ENCODE assay signal across 1 cellular context in genomic region chr17:74417178-74418045, GRCh38.
TF ChIP-seq lines count a peak whose summit lies in the region.

No MANE protein-coding gene starts in this region.

TF ChIP-seq in HepG2, 621 proteins besides CTCF, POLR2A, EP300 and RAD21 (continued from another document and continues in another):
- TF ChIP-seq HNF4G (IDR thresholded peaks at IDR 0.05; ENCODE audit: borderline replicate concordance, low read depth, low read length) (peak; percentile 6; the same call in 1 of the 2 replicates), HNF4G (CRISPR knock-in tag; IDR thresholded peaks at IDR 0.05; ENCODE audit: borderline replicate concordance, low read depth) (0 out of 2 replicates have a peak, but pooled peaks have one; percentile 67), ARID2 (CRISPR knock-in tag; IDR thresholded peaks at IDR 0.05; ENCODE audit: borderline replicate concordance) (peak; percentile 95; the same call in 1 of the 2 replicates), ZNF101 (CRISPR knock-in tag; IDR thresholded peaks at IDR 0.05; ENCODE audit: borderline replicate concordance, low read depth) (no peak), HDAC1 (CRISPR knock-in tag; IDR thresholded peaks at IDR 0.05) (0 out of 2 replicates have a peak, but pooled peaks have one; percentile 35), ZNF781 (CRISPR knock-in tag; IDR thresholded peaks at IDR 0.05; ENCODE audit: borderline replicate concordance, not compliant biosample characterization) (no peak), ZNF234 (CRISPR knock-in tag; conservative IDR thresholded peaks at IDR 0.05) (no peak), ARHGAP35 (CRISPR knock-in tag; IDR thresholded peaks at IDR 0.05; ENCODE audit: borderline replicate concordance) (no peak), MNT (IDR thresholded peaks at IDR 0.05) (no peak), ZNF282 (IDR thresholded peaks at IDR 0.05; ENCODE audit: partially characterized antibody) (no peak), RCOR2 (CRISPR knock-in tag; IDR thresholded peaks at IDR 0.05) (peak; percentile 98), ZNF816 (CRISPR knock-in tag; IDR thresholded peaks at IDR 0.05; ENCODE audit: borderline replicate concordance) (no peak), KLF12 (CRISPR knock-in tag; IDR thresholded peaks at IDR 0.05; ENCODE audit: borderline replicate concordance) (no peak), ZFP90 (CRISPR knock-in tag; IDR thresholded peaks at IDR 0.05; ENCODE audit: borderline replicate concordance) (peak; percentile 59; the same call in 1 of the 2 replicates), IKZF1 (IDR thresholded peaks at IDR 0.05) (no peak), CBX1 (IDR thresholded peaks at IDR 0.05; ENCODE audit: low read depth) (peak; percentile 38), SP5 (CRISPR knock-in tag; IDR thresholded peaks at IDR 0.05; ENCODE audit: borderline replicate concordance, low read depth) (no peak; the same call in 1 of the 2 replicates), ZNF138 (CRISPR knock-in tag; IDR thresholded peaks at IDR 0.05; ENCODE audit: low read depth) (no peak), AHR (CRISPR knock-in tag; IDR thresholded peaks at IDR 0.05) (no peak), KDM6A (CRISPR knock-in tag; IDR thresholded peaks at IDR 0.05; ENCODE audit: low read depth) (no peak), JARID2 (CRISPR knock-in tag; IDR thresholded peaks at IDR 0.05; ENCODE audit: insufficient replicate concordance) (no peak), TERF1 (CRISPR knock-in tag; IDR thresholded peaks at IDR 0.05) (no peak), REL (CRISPR knock-in tag; conservative IDR thresholded peaks at IDR 0.05) (no peak), KLF16 (CRISPR knock-in tag; IDR thresholded peaks at IDR 0.05) (no peak; a peak in 1 of 4 replicates), ZNF772 (CRISPR knock-in tag; IDR thresholded peaks at IDR 0.05) (0 out of 2 replicates have a peak, but pooled peaks have one; percentile 35), ERF (CRISPR knock-in tag; IDR thresholded peaks at IDR 0.05) (peak; percentile 9), NRL (CRISPR knock-in tag; IDR thresholded peaks at IDR 0.05; ENCODE audit: borderline replicate concordance) (no peak), TBL1XR1 (IDR thresholded peaks at IDR 0.05; ENCODE audit: borderline replicate concordance, low read length, partially characterized antibody) (peak; percentile 12), ISX (CRISPR knock-in tag; conservative IDR thresholded peaks at IDR 0.05) (no peak), PRDM15 (CRISPR knock-in tag; IDR thresholded peaks at IDR 0.05) (no peak), XRCC5 (optimal IDR thresholded peaks at IDR 0.05; ENCODE audit: low read length) (no peak), ATM (IDR thresholded peaks at IDR 0.05; ENCODE audit: borderline replicate concordance) (no peak), MED1 (CRISPR knock-in tag; IDR thresholded peaks at IDR 0.05) (0 out of 2 replicates have a peak, but pooled peaks have one; percentile 33), RFX5 (IDR thresholded peaks at IDR 0.05; ENCODE audit: low read depth, low read length) (no peak), ZNF501 (CRISPR knock-in tag; IDR thresholded peaks at IDR 0.05) (no peak; the same call in 1 of the 2 replicates), ATF7-NPFF (CRISPR knock-in tag; IDR thresholded peaks at IDR 0.05; ENCODE audit: low read depth) (peak; percentile 55; the same call in 1 of the 2 replicates), ZBTB8A (CRISPR knock-in tag; IDR thresholded peaks at IDR 0.05; ENCODE audit: borderline replicate concordance, low read depth) (no peak), ZNF230 (CRISPR knock-in tag; IDR thresholded peaks at IDR 0.05) (no peak), ONECUT2 (CRISPR knock-in tag; IDR thresholded peaks at IDR 0.05) (no peak), ZFP36L1 (CRISPR knock-in tag; IDR thresholded peaks at IDR 0.05) (peak; percentile 64; the same call in 1 of the 2 replicates), ZSCAN30 (CRISPR knock-in tag; IDR thresholded peaks at IDR 0.05) (no peak), PREB (CRISPR knock-in tag; IDR thresholded peaks at IDR 0.05) (no peak), MAFF (IDR thresholded peaks at IDR 0.05; ENCODE audit: low read depth, low read length) (no peak), DMAP1 (CRISPR knock-in tag; IDR thresholded peaks at IDR 0.05) (no peak), NFAT5 (CRISPR knock-in tag; IDR thresholded peaks at IDR 0.05) (no peak), U2AF2 (IDR thresholded peaks at IDR 0.05; ENCODE audit: low read depth, low read length) (no peak), NONO (IDR thresholded peaks at IDR 0.05) (no peak), NONO (CRISPR knock-in tag; conservative IDR thresholded peaks at IDR 0.05) (peak; percentile 71), PBX2 (CRISPR knock-in tag; IDR thresholded peaks at IDR 0.05) (no peak), TRIM24 (CRISPR knock-in tag; IDR thresholded peaks at IDR 0.05) (no peak), RBFOX2 (IDR thresholded peaks at IDR 0.05; ENCODE audit: low read depth, low read length) (no peak), KDM1A (CRISPR knock-in tag; IDR thresholded peaks at IDR 0.05) (peak; percentile 97), GLI4 (CRISPR knock-in tag; IDR thresholded peaks at IDR 0.05; ENCODE audit: borderline replicate concordance) (no peak), SRSF4 (IDR thresholded peaks at IDR 0.05; ENCODE audit: low read depth, low read length, poor library complexity, severe bottlenecking) (no peak), ZNF547 (CRISPR knock-in tag; IDR thresholded peaks at IDR 0.05) (no peak; the same call in 1 of the 2 replicates), AGO2 (optimal IDR thresholded peaks at IDR 0.05; ENCODE audit: low read depth, low read length) (no peak), ZBTB21 (CRISPR knock-in tag; IDR thresholded peaks at IDR 0.05) (no peak), SRSF1 (optimal IDR thresholded peaks at IDR 0.05; ENCODE audit: low read depth, low read length) (no peak), BRCA1 (CRISPR knock-in tag; IDR thresholded peaks at IDR 0.05) (no peak), ZNF576 (CRISPR knock-in tag; IDR thresholded peaks at IDR 0.05) (no peak), HNRNPLL (IDR thresholded peaks at IDR 0.05; ENCODE audit: low read depth, low read length, poor library complexity, severe bottlenecking) (no peak), TRIM22 (IDR thresholded peaks at IDR 0.05) (no peak)
